ENCODE assay signal across 11 cellular contexts in the genomic region with DNA sequence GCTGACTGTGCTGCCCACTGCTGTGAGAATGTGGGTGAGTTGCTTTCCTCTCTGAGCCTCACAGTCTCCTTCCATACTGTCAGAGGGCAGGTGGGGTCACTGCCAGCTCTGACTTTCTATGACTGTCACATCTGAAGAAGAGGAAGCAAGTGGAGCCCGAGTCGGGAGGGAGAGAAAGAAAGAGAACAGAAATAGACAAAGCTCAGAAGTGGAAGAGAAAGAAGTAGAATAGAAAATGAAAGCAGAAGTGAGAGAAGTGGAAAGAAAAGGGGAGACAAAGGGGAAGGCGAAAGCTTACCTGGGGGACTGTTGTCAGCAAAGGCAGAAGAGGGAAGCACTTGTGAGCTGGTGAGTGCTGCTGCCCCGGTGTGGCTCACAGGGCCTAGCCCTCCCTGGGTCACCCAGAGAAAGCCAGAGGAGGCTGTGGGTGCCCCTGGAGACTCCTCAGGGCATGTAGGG. TPM values are rescaled to one million over a fixed set of nuclear protein-coding genes. Genes with fewer than 3 reads are reported as not detected.
DNase-seq lines count a peak whose midpoint lies in the region; ATAC-seq and TF ChIP-seq lines count a peak whose summit lies in the region.
"Had no signal": no experiment of that assay in that cellular context is flagged by ENCODE, and none has a peak within 500 bp of the region (broad histone marks: within the 10 kb centered on the region; RNA-seq: fewer than 3 reads in every experiment).

No MANE protein-coding gene starts in this region.

- H3K4me1 ChIP-seq in left ventricle myocardium inferior (peaks cover 9% of the 10 kb centered on the region), transverse colon (no peaks in the 10 kb centered on the region)

- in situ Hi-C loops in transverse colon (cut with MboI; ENCODE audit: low pct_ligation_motif_present in 1 of 4, low pct_unique_long_range_greater_than_20kb in 1 of 4, low sequenced_read_pairs in 3 of 4) = no loop called here

- ATAC-seq in Right ventricle myocardium superior (ENCODE audit: poor library complexity) (peak; percentile 27), HG02840 (IDR thresholded peaks at IDR 0.05; ENCODE audit: low FRiP score, unreplicated experiment) (peak; percentile 94)

- H3K9me3 ChIP-seq in left ventricle myocardium inferior (replicated peaks) = no peaks in the 10 kb centered on the region
- no peaks in the 10 kb centered on the region for H3K9me3 ChIP-seq in transverse colon

- TF ChIP-seq CTCF in left ventricle myocardium inferior (IDR thresholded peaks at IDR 0.05; ENCODE audit: borderline replicate concordance) = no peak
- no peak for TF ChIP-seq CTCF in NB4 (IDR thresholded peaks at IDR 0.05; ENCODE audit: low read depth, low read length)
- no peak for TF ChIP-seq CTCF in transverse colon (IDR thresholded peaks at IDR 0.05)

- H3K36me3 ChIP-seq in left ventricle myocardium inferior = no peaks in the 10 kb centered on the region
- no peaks in the 10 kb centered on the region for H3K36me3 ChIP-seq in transverse colon

- 68 to 70% methylated on average over 2 to 4 of the region's 4 CpGs for WGBS in transverse colon (ENCODE audit: low coverage in 1 of 2), 2 donors

- H3K4me3 ChIP-seq in left ventricle myocardium inferior (no peak overlapping the region), NB4 (ENCODE audit: low read depth, low read length) (no peak overlapping the region), transverse colon (no peak overlapping the region)

- DNase-seq in Right ventricle myocardium superior (peak; percentile 47), left ventricle myocardium inferior (no peak), NB4 (ENCODE audit: low read depth) (peak; percentile 27), transverse colon (peak; percentile 16), NCI-H187 treated with DMSO at 0.1 percent for 48 hours (lab: John Stamatoyannopoulos, UW) (no peak), NCI-H2171 treated with DMSO at 0.1 percent for 48 hours (lab: John Stamatoyannopoulos, UW) (no peak), NCI-H526 (lab: John Stamatoyannopoulos, UW) (no peak)
- DNase-seq: NCI-H2227 treated with DMSO at 0.1 percent for 48 hours; stimulated activated CD4-positive, alpha-beta T cell treated with anti-CD3 and anti-CD28 coated beads, Interleukin-1b, Interleukin-23, amount 100 ng/mL, for 48 hours had no signal

- TF ChIP-seq POLR2A in NB4 (IDR thresholded peaks at IDR 0.05; ENCODE audit: extremely low read depth, insufficient read length) (no peak), transverse colon (IDR thresholded peaks at IDR 0.05) (no peak)

- intact Hi-C loops in Right ventricle myocardium superior (cut with DNase I) = no loop called here
- intact Hi-C loops in left ventricle myocardium inferior (cut with micrococcal nuclease) = no loop called here
- intact Hi-C loops in transverse colon (cut with DNase I; ENCODE audit: low total_unique reads) = no loop called here

- H3K27me3 ChIP-seq in left ventricle myocardium inferior (ENCODE audit: low read depth) (no peaks in the 10 kb centered on the region), transverse colon (no peaks in the 10 kb centered on the region)

- H3K27ac ChIP-seq in left ventricle myocardium inferior (replicated peaks) (no peak overlapping the region), transverse colon (no peak overlapping the region)
- H3K27ac ChIP-seq: C4-2B had no signal

- TF ChIP-seq EP300 in transverse colon (IDR thresholded peaks at IDR 0.05; ENCODE audit: low read depth) = no peak

RNA-seq across cellular contexts. Expression of a gene that starts 57.9 kb away (rescaled TPM):
- total RNA-seq in Right ventricle myocardium superior = 1.1 TPM
- 1.3 TPM for total RNA-seq in left ventricle myocardium inferior
- total RNA-seq in transverse colon = 1 to 10 TPM in 2 of 4 donors, under 1 TPM in 2; 0.82 to 2.2 (median 1.2) TPM

Comparison
In these comparisons a context has a peak if more than half of its experiments do, and no peak if none do; other contexts are left out.
1. DNase-seq: peak in Right ventricle myocardium superior (single experiment), NB4 (single experiment) and transverse colon (single experiment); none in left ventricle myocardium inferior (single experiment), NCI-H187 treated with DMSO at 0.1 percent for 48 hours (single experiment), NCI-H2171 treated with DMSO at 0.1 percent for 48 hours (single experiment) and NCI-H526 (0 of 2).